ENCODE assay signal across 1 cellular context in the genomic region with DNA sequence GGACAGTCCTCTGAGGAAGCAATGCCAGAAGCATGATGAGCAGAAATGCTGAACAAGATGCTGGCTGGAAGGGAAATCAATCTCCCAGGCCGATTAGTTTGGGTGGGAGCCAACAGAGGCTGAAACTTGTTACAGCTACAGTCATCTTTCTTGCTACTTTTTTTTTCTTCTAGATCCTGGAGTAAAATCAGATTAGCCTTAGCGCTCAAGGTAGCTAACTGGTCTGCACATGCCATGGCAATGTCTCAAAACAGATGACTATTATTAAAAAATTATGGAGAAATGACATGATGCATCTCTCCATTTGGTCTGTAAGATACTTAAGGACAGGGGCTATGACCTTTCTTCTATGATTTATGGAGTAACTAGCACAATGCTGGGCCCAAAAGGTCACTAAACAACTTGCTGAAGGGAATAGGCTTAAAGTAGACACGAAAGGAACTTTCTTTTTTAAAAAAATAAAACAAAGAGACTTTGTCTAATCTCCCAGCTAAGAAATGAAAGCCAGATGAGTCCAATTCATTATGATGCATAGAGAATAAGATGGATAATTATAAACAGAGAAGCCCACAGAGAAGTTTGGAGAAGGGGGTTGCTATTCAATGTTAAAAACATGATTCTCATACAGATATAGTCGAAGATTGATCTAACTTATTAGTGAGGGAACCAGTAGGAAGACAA.
TF ChIP-seq lines count a peak whose summit lies in the region.

No MANE protein-coding gene starts in this region.

TF ChIP-seq in GM23338, 12 proteins besides CTCF, POLR2A, EP300 and RAD21:
- TF ChIP-seq ZNF114 (CRISPR knock-in tag; IDR thresholded peaks at IDR 0.05) (no peak), CREB1 (CRISPR knock-in tag; IDR thresholded peaks at IDR 0.05; ENCODE audit: low read depth) (no peak), JUNB (IDR thresholded peaks at IDR 0.05; ENCODE audit: unreplicated experiment) (no peak), NANOG (IDR thresholded peaks at IDR 0.05; ENCODE audit: borderline replicate concordance) (no peak), POLR2AphosphoS5 (IDR thresholded peaks at IDR 0.05; ENCODE audit: low read depth) (no peak), EZH2 (IDR thresholded peaks at IDR 0.05; ENCODE audit: low read depth, unreplicated experiment) (no peak), ZNF331 (CRISPR knock-in tag; IDR thresholded peaks at IDR 0.05; ENCODE audit: low read depth) (no peak), STAT1 (IDR thresholded peaks at IDR 0.05; ENCODE audit: unreplicated experiment) (no peak)
- TF ChIP-seq, protein P1, sequence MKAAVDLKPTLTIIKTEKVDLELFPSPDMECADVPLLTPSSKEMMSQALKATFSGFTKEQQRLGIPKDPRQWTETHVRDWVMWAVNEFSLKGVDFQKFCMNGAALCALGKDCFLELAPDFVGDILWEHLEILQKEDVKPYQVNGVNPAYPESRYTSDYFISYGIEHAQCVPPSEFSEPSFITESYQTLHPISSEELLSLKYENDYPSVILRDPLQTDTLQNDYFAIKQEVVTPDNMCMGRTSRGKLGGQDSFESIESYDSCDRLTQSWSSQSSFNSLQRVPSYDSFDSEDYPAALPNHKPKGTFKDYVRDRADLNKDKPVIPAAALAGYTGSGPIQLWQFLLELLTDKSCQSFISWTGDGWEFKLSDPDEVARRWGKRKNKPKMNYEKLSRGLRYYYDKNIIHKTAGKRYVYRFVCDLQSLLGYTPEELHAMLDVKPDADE (IDR thresholded peaks at IDR 0.05): no peak
